2 cellular contexts compared by ENCODE assay signal in the genomic region with DNA sequence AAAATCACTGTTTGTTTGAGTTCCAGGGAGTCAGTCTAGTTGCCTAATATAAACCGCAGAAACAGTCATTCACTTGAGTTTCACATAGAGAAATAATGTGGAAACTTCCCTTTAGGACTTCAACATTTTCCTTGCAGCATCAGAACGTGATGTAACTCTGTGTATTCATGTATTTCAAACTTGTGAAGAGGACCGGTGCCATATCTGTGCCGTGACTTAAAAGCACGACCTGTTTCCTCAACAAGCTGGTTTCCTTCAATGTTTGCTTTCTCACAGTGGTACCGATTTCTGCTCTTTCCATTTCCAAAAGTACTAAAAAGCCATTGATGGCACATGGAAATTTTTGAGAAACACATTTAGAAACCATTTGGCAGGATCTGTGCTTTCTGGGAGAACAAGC.
TF ChIP-seq lines count a peak whose summit lies in the region.

No MANE protein-coding gene starts in this region.

TF ChIP-seq in HepG2, 621 proteins besides CTCF, POLR2A, EP300 and RAD21:
- TF ChIP-seq, protein P1, sequence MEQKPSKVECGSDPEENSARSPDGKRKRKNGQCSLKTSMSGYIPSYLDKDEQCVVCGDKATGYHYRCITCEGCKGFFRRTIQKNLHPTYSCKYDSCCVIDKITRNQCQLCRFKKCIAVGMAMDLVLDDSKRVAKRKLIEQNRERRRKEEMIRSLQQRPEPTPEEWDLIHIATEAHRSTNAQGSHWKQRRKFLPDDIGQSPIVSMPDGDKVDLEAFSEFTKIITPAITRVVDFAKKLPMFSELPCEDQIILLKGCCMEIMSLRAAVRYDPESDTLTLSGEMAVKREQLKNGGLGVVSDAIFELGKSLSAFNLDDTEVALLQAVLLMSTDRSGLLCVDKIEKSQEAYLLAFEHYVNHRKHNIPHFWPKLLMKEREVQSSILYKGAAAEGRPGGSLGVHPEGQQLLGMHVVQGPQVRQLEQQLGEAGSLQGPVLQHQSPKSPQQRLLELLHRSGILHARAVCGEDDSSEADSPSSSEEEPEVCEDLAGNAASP (CRISPR knock-in tag; IDR thresholded peaks at IDR 0.05; ENCODE audit: borderline replicate concordance): no peak
- TF ChIP-seq NFKB2 (CRISPR knock-in tag; IDR thresholded peaks at IDR 0.05; ENCODE audit: borderline replicate concordance) (no peak), ELF4 (CRISPR knock-in tag; IDR thresholded peaks at IDR 0.05; ENCODE audit: borderline replicate concordance) (no peak), ZNF569 (CRISPR knock-in tag; IDR thresholded peaks at IDR 0.05; ENCODE audit: borderline replicate concordance) (no peak), RARG (CRISPR knock-in tag; IDR thresholded peaks at IDR 0.05; ENCODE audit: low read depth) (no peak), CBFB (CRISPR knock-in tag; IDR thresholded peaks at IDR 0.05) (no peak), SETDB1 (CRISPR knock-in tag; IDR thresholded peaks at IDR 0.05; ENCODE audit: borderline replicate concordance) (no peak), ISX (CRISPR knock-in tag; conservative IDR thresholded peaks at IDR 0.05) (no peak), RXRB (CRISPR knock-in tag; IDR thresholded peaks at IDR 0.05; ENCODE audit: borderline replicate concordance) (no peak), MAF1 (CRISPR knock-in tag; IDR thresholded peaks at IDR 0.05; ENCODE audit: borderline replicate concordance) (no peak), ZNF761 (CRISPR knock-in tag; conservative IDR thresholded peaks at IDR 0.05) (no peak), NFYB (CRISPR knock-in tag; IDR thresholded peaks at IDR 0.05) (no peak), STAT5B (CRISPR knock-in tag; IDR thresholded peaks at IDR 0.05) (no peak), KAT8 (CRISPR knock-in tag; IDR thresholded peaks at IDR 0.05) (no peak), ZFP36L1 (CRISPR knock-in tag; IDR thresholded peaks at IDR 0.05) (no peak), KDM6A (CRISPR knock-in tag; IDR thresholded peaks at IDR 0.05; ENCODE audit: low read depth) (no peak), ZBTB3 (CRISPR knock-in tag; IDR thresholded peaks at IDR 0.05; ENCODE audit: borderline replicate concordance, low read depth) (no peak)
- TF ChIP-seq, protein P2, sequence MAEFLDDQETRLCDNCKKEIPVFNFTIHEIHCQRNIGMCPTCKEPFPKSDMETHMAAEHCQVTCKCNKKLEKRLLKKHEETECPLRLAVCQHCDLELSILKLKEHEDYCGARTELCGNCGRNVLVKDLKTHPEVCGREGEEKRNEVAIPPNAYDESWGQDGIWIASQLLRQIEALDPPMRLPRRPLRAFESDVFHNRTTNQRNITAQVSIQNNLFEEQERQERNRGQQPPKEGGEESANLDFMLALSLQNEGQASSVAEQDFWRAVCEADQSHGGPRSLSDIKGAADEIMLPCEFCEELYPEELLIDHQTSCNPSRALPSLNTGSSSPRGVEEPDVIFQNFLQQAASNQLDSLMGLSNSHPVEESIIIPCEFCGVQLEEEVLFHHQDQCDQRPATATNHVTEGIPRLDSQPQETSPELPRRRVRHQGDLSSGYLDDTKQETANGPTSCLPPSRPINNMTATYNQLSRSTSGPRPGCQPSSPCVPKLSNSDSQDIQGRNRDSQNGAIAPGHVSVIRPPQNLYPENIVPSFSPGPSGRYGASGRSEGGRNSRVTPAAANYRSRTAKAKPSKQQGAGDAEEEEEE (CRISPR knock-in tag; IDR thresholded peaks at IDR 0.05; ENCODE audit: borderline replicate concordance): no peak
- TF ChIP-seq, protein P3, sequence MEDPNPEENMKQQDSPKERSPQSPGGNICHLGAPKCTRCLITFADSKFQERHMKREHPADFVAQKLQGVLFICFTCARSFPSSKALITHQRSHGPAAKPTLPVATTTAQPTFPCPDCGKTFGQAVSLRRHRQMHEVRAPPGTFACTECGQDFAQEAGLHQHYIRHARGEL (CRISPR knock-in tag; IDR thresholded peaks at IDR 0.05): no peak

TF ChIP-seq in GM12878, 131 proteins besides CTCF, POLR2A, EP300 and RAD21:
- TF ChIP-seq SMAD1 (IDR thresholded peaks at IDR 0.05; ENCODE audit: low read depth, partially characterized antibody): no peak
- no peak for TF ChIP-seq EGR1 (IDR thresholded peaks at IDR 0.05; ENCODE audit: borderline replicate concordance in 1 of 2, low read depth in 2 of 2, low read length in 2 of 2)
- TF ChIP-seq RB1 (IDR thresholded peaks at IDR 0.05; ENCODE audit: borderline replicate concordance): no peak
- TF ChIP-seq NBN (IDR thresholded peaks at IDR 0.05): no peak
- TF ChIP-seq, protein P4, sequence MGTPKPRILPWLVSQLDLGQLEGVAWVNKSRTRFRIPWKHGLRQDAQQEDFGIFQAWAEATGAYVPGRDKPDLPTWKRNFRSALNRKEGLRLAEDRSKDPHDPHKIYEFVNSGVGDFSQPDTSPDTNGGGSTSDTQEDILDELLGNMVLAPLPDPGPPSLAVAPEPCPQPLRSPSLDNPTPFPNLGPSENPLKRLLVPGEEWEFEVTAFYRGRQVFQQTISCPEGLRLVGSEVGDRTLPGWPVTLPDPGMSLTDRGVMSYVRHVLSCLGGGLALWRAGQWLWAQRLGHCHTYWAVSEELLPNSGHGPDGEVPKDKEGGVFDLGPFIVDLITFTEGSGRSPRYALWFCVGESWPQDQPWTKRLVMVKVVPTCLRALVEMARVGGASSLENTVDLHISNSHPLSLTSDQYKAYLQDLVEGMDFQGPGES (IDR thresholded peaks at IDR 0.05): no peak
- no peak for TF ChIP-seq BACH1 (IDR thresholded peaks at IDR 0.05; ENCODE audit: borderline replicate concordance)
- TF ChIP-seq, protein P5, sequence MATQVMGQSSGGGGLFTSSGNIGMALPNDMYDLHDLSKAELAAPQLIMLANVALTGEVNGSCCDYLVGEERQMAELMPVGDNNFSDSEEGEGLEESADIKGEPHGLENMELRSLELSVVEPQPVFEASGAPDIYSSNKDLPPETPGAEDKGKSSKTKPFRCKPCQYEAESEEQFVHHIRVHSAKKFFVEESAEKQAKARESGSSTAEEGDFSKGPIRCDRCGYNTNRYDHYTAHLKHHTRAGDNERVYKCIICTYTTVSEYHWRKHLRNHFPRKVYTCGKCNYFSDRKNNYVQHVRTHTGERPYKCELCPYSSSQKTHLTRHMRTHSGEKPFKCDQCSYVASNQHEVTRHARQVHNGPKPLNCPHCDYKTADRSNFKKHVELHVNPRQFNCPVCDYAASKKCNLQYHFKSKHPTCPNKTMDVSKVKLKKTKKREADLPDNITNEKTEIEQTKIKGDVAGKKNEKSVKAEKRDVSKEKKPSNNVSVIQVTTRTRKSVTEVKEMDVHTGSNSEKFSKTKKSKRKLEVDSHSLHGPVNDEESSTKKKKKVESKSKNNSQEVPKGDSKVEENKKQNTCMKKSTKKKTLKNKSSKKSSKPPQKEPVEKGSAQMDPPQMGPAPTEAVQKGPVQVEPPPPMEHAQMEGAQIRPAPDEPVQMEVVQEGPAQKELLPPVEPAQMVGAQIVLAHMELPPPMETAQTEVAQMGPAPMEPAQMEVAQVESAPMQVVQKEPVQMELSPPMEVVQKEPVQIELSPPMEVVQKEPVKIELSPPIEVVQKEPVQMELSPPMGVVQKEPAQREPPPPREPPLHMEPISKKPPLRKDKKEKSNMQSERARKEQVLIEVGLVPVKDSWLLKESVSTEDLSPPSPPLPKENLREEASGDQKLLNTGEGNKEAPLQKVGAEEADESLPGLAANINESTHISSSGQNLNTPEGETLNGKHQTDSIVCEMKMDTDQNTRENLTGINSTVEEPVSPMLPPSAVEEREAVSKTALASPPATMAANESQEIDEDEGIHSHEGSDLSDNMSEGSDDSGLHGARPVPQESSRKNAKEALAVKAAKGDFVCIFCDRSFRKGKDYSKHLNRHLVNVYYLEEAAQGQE (IDR thresholded peaks at IDR 0.05; ENCODE audit: low read depth, low read length): no peak
- TF ChIP-seq, protein P6, sequence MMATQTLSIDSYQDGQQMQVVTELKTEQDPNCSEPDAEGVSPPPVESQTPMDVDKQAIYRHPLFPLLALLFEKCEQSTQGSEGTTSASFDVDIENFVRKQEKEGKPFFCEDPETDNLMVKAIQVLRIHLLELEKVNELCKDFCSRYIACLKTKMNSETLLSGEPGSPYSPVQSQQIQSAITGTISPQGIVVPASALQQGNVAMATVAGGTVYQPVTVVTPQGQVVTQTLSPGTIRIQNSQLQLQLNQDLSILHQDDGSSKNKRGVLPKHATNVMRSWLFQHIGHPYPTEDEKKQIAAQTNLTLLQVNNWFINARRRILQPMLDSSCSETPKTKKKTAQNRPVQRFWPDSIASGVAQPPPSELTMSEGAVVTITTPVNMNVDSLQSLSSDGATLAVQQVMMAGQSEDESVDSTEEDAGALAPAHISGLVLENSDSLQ (IDR thresholded peaks at IDR 0.05): no peak
- no peak for TF ChIP-seq RFX5 (IDR thresholded peaks at IDR 0.05; ENCODE audit: low read depth, low read length)
- no peak for TF ChIP-seq KDM1A (IDR thresholded peaks at IDR 0.05; ENCODE audit: borderline replicate concordance)
- no peak for TF ChIP-seq RCOR1 (conservative IDR thresholded peaks at IDR 0.05; ENCODE audit: low read depth, low read length)
- TF ChIP-seq, protein P7, sequence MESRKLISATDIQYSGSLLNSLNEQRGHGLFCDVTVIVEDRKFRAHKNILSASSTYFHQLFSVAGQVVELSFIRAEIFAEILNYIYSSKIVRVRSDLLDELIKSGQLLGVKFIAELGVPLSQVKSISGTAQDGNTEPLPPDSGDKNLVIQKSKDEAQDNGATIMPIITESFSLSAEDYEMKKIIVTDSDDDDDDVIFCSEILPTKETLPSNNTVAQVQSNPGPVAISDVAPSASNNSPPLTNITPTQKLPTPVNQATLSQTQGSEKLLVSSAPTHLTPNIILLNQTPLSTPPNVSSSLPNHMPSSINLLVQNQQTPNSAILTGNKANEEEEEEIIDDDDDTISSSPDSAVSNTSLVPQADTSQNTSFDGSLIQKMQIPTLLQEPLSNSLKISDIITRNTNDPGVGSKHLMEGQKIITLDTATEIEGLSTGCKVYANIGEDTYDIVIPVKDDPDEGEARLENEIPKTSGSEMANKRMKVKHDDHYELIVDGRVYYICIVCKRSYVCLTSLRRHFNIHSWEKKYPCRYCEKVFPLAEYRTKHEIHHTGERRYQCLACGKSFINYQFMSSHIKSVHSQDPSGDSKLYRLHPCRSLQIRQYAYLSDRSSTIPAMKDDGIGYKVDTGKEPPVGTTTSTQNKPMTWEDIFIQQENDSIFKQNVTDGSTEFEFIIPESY (IDR thresholded peaks at IDR 0.05): no peak
- no peak for TF ChIP-seq SREBF2 (IDR thresholded peaks at IDR 0.05; ENCODE audit: low read length)
TF ChIP-seq in GM12878: peak in this region for 0.
